9 cellular contexts compared by ENCODE assay signal in genomic region chr3:142962520-142963265, GRCh38. TPM values are rescaled to one million over a fixed set of nuclear protein-coding genes. Genes with fewer than 3 reads are reported as not detected.
A peak's percentile ranks its signal among the peaks of the same experiment; 100 is the strongest.
DNase-seq lines count a peak whose midpoint lies in the region; ATAC-seq and TF ChIP-seq lines count a peak whose summit lies in the region.
"Had no signal": no experiment of that assay in that cellular context is flagged by ENCODE, and none has a peak within 500 bp of the region (broad histone marks: within the 10 kb centered on the region; RNA-seq: fewer than 3 reads in every experiment).

No MANE protein-coding gene starts in this region.

- H3K27ac Mint-ChIP-seq in activated naive CD4-positive, alpha-beta T cell treated with anti-CD3 and anti-CD28 coated beads for 36 hours, result no peak overlapping the region

- 70 to 81% methylated on average over 45 to 50 of the region's 67 CpGs for WGBS in upper lobe of left lung, 2 donors

- H3K9me3 ChIP-seq in adipocyte (ENCODE audit: control insufficient read depth, low read length) (no peaks in the 10 kb centered on the region), upper lobe of left lung (no peaks in the 10 kb centered on the region), mucosa of descending colon (no peaks in the 10 kb centered on the region)

- H3K9ac ChIP-seq in adipocyte (ENCODE audit: low read length), result no peak overlapping the region
- H3K9ac ChIP-seq: parathyroid adenoma had no signal

- H3K27me3 Mint-ChIP-seq in activated naive CD4-positive, alpha-beta T cell treated with anti-CD3 and anti-CD28 coated beads for 36 hours (ENCODE audit: low read depth), result peaks cover 51% of the 10 kb centered on the region

- no peak for TF ChIP-seq EP300 in upper lobe of left lung (IDR thresholded peaks at IDR 0.05)

- no peak for TF ChIP-seq CTCF in kidney epithelial cell (IDR thresholded peaks at IDR 0.05; ENCODE audit: insufficient read depth, low read length, poor library complexity, severe bottlenecking)
- no peak for TF ChIP-seq CTCF in upper lobe of left lung (IDR thresholded peaks at IDR 0.05)
- no peak for TF ChIP-seq CTCF in mucosa of descending colon (IDR thresholded peaks at IDR 0.05)

- H3K27ac ChIP-seq in upper lobe of left lung, result no peak overlapping the region
- H3K27ac ChIP-seq: parathyroid adenoma had no signal

- peak overlapping the region; percentile 72 for H3K4me3 ChIP-seq in adipocyte (ENCODE audit: low read length)
- H3K4me3 ChIP-seq in kidney epithelial cell (ENCODE audit: low read depth, low read length), result peak overlapping the region; percentile 49
- H3K4me3 ChIP-seq in upper lobe of left lung, result peak overlapping the region in 3 of 4 donors; percentile 48 to 62 (median 53)
- no peak overlapping the region for H3K4me3 ChIP-seq in mucosa of descending colon

- intact Hi-C loops in activated naive CD4-positive, alpha-beta T cell treated with anti-CD3 and anti-CD28 coated beads for 36 hours (cut with micrococcal nuclease), result no loop called here
- intact Hi-C loops in mucosa of descending colon (cut with DNase I, micrococcal nuclease), result no loop called here

- peak overlapping the region; percentile 71 for H3K4me3 Mint-ChIP-seq in activated naive CD4-positive, alpha-beta T cell treated with anti-CD3 and anti-CD28 coated beads for 36 hours

- no peak for TF ChIP-seq POLR2A in upper lobe of left lung (IDR thresholded peaks at IDR 0.05)

- no peaks in the 10 kb centered on the region for H3K9me3 Mint-ChIP-seq in activated naive CD4-positive, alpha-beta T cell treated with anti-CD3 and anti-CD28 coated beads for 36 hours

- ATAC-seq in upper lobe of left lung (ENCODE audit: low FRiP score in 2 of 2) (peak; percentile 3 to 34), mucosa of descending colon (no peak), HG02623 (IDR thresholded peaks at IDR 0.05; ENCODE audit: unreplicated experiment) (no peak)

- H3K4me1 Mint-ChIP-seq in activated naive CD4-positive, alpha-beta T cell treated with anti-CD3 and anti-CD28 coated beads for 36 hours (ENCODE audit: low read depth), result peaks cover 8% of the 10 kb centered on the region

- CTCF ChIA-PET in activated naive CD4-positive, alpha-beta T cell treated with anti-CD3 and anti-CD28 coated beads for 36 hours (lab: Charles Lee), result no interaction called here

- H3K27me3 ChIP-seq in adipocyte (replicated peaks; ENCODE audit: control insufficient read depth, insufficient read depth, low read length) (peaks cover 9% of the 10 kb centered on the region), kidney epithelial cell (ENCODE audit: control insufficient read depth, insufficient read depth, low read length) (peaks cover 10% of the 10 kb centered on the region), upper lobe of left lung (peaks cover 0 to 33% (median 17%) of the 10 kb centered on the region in 4 donors)

- DNase-seq in activated naive CD4-positive, alpha-beta T cell treated with anti-CD3 and anti-CD28 coated beads for 36 hours, result no peak
- DNase-seq in activated naive CD4-positive, alpha-beta T cell treated with anti-CD3 and anti-CD28 coated beads, Interleukin-2, amount 50 U/mL, for 16 hours, result no peak
- no peak for DNase-seq in adipocyte (ENCODE audit: low read depth)
- no peak for DNase-seq in kidney epithelial cell (ENCODE audit: low read depth)
- DNase-seq in upper lobe of left lung, result peak in 1 of 2 donors; percentile 77
- no peak for DNase-seq in mucosa of descending colon
- DNase-seq in epidermal melanocyte (ENCODE audit: insufficient read length, low spot score), result no peak

- H3K36me3 Mint-ChIP-seq in activated naive CD4-positive, alpha-beta T cell treated with anti-CD3 and anti-CD28 coated beads for 36 hours (ENCODE audit: low read depth), result no peaks in the 10 kb centered on the region

- H3K36me3 ChIP-seq in adipocyte (ENCODE audit: control insufficient read depth, insufficient read depth, low read length, severe bottlenecking) (no peaks in the 10 kb centered on the region), kidney epithelial cell (ENCODE audit: control insufficient read depth, insufficient read depth, low read length) (no peaks in the 10 kb centered on the region), upper lobe of left lung (no peaks in the 10 kb centered on the region), mucosa of descending colon (ENCODE audit: low read depth) (no peaks in the 10 kb centered on the region)

- H3K4me1 ChIP-seq in adipocyte (ENCODE audit: control insufficient read depth, insufficient read depth, low read length) (peaks cover 3% of the 10 kb centered on the region), upper lobe of left lung (peaks cover 9 to 19% (median 12%) of the 10 kb centered on the region in 4 donors), mucosa of descending colon (ENCODE audit: low read depth) (no peaks in the 10 kb centered on the region)
- H3K4me1 ChIP-seq: parathyroid adenoma had no signal

RNA-seq across cellular contexts. Expression of gene PAQR9, which starts 0.8 kb away (rescaled TPM):
- not detected for total RNA-seq in activated naive CD4-positive, alpha-beta T cell treated with anti-CD3 and anti-CD28 coated beads for 36 hours
- total RNA-seq in kidney epithelial cell, result 0.08 and 0.48 TPM in 2 replicates
- not detected for total RNA-seq in upper lobe of left lung
- not detected for total RNA-seq in mucosa of descending colon

RNA-seq across cellular contexts. Expression of gene U2SURP, which starts 38.7 kb away (rescaled TPM):
- total RNA-seq in activated naive CD4-positive, alpha-beta T cell treated with anti-CD3 and anti-CD28 coated beads for 36 hours, result 100 to 1,000 TPM; 173 to 180 TPM
- total RNA-seq in kidney epithelial cell (56.1 and 60.6 TPM in 2 replicates), upper lobe of left lung (100 to 1,000 TPM in 2 of 6 donors, 10 to 100 TPM in 4; 47.4 to 126 (median 58.6) TPM), mucosa of descending colon (10 to 100 TPM; 62.4 to 75.5 (median 70.2) TPM)

Comparison
In these comparisons a context has a peak if more than half of its experiments do, and no peak if none do; other contexts are left out.
1. ATAC-seq: peak in upper lobe of left lung (2 of 2); none in mucosa of descending colon (single experiment) and HG02623 (single experiment).